Comparison of ENCODE assay signal across 18 cellular contexts in genomic region chr2:45888641-45889040, GRCh38.
A peak's percentile ranks its signal among the peaks of the same experiment; 100 is the strongest.
DNase-seq lines count a peak whose midpoint lies in the region; ATAC-seq, FAIRE-seq and TF ChIP-seq lines count a peak whose summit lies in the region.
"Had no signal": no experiment of that assay in that cellular context is flagged by ENCODE, and none has a peak within 500 bp of the region (broad histone marks: within the 10 kb centered on the region; RNA-seq: fewer than 3 reads in every experiment).

No MANE protein-coding gene starts in this region.

- peaks cover 11 to 17% of the 10 kb centered on the region in 2 donors for H3K4me1 ChIP-seq in small intestine (ENCODE audit: control insufficient read depth in 2 of 2, insufficient read depth in 1 of 2, low read depth in 1 of 2, low read length in 1 of 2)
- H3K4me1 ChIP-seq: Caco-2, psoas muscle had no signal

- H3K4me3 Mint-ChIP-seq in CD4-positive, alpha-beta T cell, result no peak overlapping the region
- H3K4me3 Mint-ChIP-seq in dendritic cell treated with granulocyte-macrophage colony-stimulating factor and Interleukin-4, amounts not matched to agents 40 ng/mL and 50 ng/mL, for 4 days, result no peak overlapping the region
- H3K4me3 Mint-ChIP-seq: activated naive CD8-positive, alpha-beta T cell; activated T-cell treated with anti-CD3 and anti-CD28 coated beads, Interleukin-2, amount 50 U/mL, for 24 hours; natural killer cell; stimulated activated naive CD8-positive, alpha-beta T cell treated with anti-CD3 and anti-CD28 coated beads, Interleukin-15, amount 100 ng/mL, for 72 hours had no signal

- intact Hi-C loops in CD4-positive, alpha-beta T cell (cut with DNase I, micrococcal nuclease), result no loop called here
- intact Hi-C loops in dendritic cell treated with granulocyte-macrophage colony-stimulating factor and Interleukin-4, amounts not matched to agents 40 ng/mL and 50 ng/mL, for 4 days (cut with micrococcal nuclease), result no loop called here

- WGBS in small intestine, 3 donors, result 44 to 77% (median 61%) methylated on average over 4 of the region's 4 CpGs

- no peak for ATAC-seq in CD4-positive, alpha-beta T cell (ENCODE audit: poor library complexity)

- CTCF ChIA-PET in CD4-positive, alpha-beta T cell (lab: Charles Lee), result no interaction called here

- peak overlapping the region; percentile 22 for H3K27ac Mint-ChIP-seq in CD4-positive, alpha-beta T cell
- peak overlapping the region; percentile 56 for H3K27ac Mint-ChIP-seq in dendritic cell treated with granulocyte-macrophage colony-stimulating factor and Interleukin-4, amounts not matched to agents 40 ng/mL and 50 ng/mL, for 4 days
- H3K27ac Mint-ChIP-seq: activated naive CD8-positive, alpha-beta T cell; activated T-cell treated with anti-CD3 and anti-CD28 coated beads, Interleukin-2, amount 50 U/mL, for 24 hours; natural killer cell; stimulated activated naive CD8-positive, alpha-beta T cell treated with anti-CD3 and anti-CD28 coated beads, Interleukin-15, amount 100 ng/mL, for 72 hours had no signal

- no peaks in the 10 kb centered on the region for H3K9me3 Mint-ChIP-seq in CD4-positive, alpha-beta T cell
- no peaks in the 10 kb centered on the region for H3K9me3 Mint-ChIP-seq in dendritic cell treated with granulocyte-macrophage colony-stimulating factor and Interleukin-4, amounts not matched to agents 40 ng/mL and 50 ng/mL, for 4 days
- H3K9me3 Mint-ChIP-seq: activated T-cell treated with anti-CD3 and anti-CD28 coated beads, Interleukin-2, amount 50 U/mL, for 24 hours; natural killer cell; stimulated activated naive CD8-positive, alpha-beta T cell treated with anti-CD3 and anti-CD28 coated beads, Interleukin-15, amount 100 ng/mL, for 72 hours had no signal

- peaks cover 55% of the 10 kb centered on the region for H3K4me1 Mint-ChIP-seq in CD4-positive, alpha-beta T cell (ENCODE audit: low read depth)
- H3K4me1 Mint-ChIP-seq in dendritic cell treated with granulocyte-macrophage colony-stimulating factor and Interleukin-4, amounts not matched to agents 40 ng/mL and 50 ng/mL, for 4 days (ENCODE audit: low read depth), result peaks cover 88% of the 10 kb centered on the region

- H3K27me3 Mint-ChIP-seq in CD4-positive, alpha-beta T cell, result no peaks in the 10 kb centered on the region
- peaks cover 15% of the 10 kb centered on the region for H3K27me3 Mint-ChIP-seq in dendritic cell treated with granulocyte-macrophage colony-stimulating factor and Interleukin-4, amounts not matched to agents 40 ng/mL and 50 ng/mL, for 4 days
- H3K27me3 Mint-ChIP-seq: activated naive CD8-positive, alpha-beta T cell; activated T-cell treated with anti-CD3 and anti-CD28 coated beads, Interleukin-2, amount 50 U/mL, for 24 hours; stimulated activated naive CD8-positive, alpha-beta T cell treated with anti-CD3 and anti-CD28 coated beads, Interleukin-15, amount 100 ng/mL, for 72 hours had no signal

- no peaks in the 10 kb centered on the region for H3K27me3 ChIP-seq in CD4-positive, alpha-beta T cell (ENCODE audit: control insufficient read depth, insufficient read depth, low read length)
- H3K27me3 ChIP-seq in small intestine (ENCODE audit: control insufficient read depth in 2 of 2, insufficient read depth in 2 of 2, low read length in 2 of 2), result no peaks in the 10 kb centered on the region

- TF ChIP-seq CTCF in CD4-positive, alpha-beta T cell (IDR thresholded peaks at IDR 0.05), result no peak

- H3K4me3 ChIP-seq in small intestine (ENCODE audit: low read depth in 1 of 2, low read length in 2 of 2), result no peak overlapping the region
- H3K4me3 ChIP-seq: psoas muscle had no signal

- no peaks in the 10 kb centered on the region for H3K9me3 ChIP-seq in CD4-positive, alpha-beta T cell (ENCODE audit: control insufficient read depth, low read length)
- no peaks in the 10 kb centered on the region for H3K9me3 ChIP-seq in small intestine (ENCODE audit: control insufficient read depth, low read depth)
- H3K9me3 ChIP-seq: Caco-2, psoas muscle had no signal

- no peak for DNase-seq in CD4-positive, alpha-beta T cell
- DNase-seq in NCI-H446 treated with DMSO at 0.1 percent for 48 hours (lab: John Stamatoyannopoulos, UW) (peak; percentile 62), small intestine (peak; percentile 49), iPS-NIHi11 (ENCODE audit: low spot score) (no peak), NCI-H1436 treated with DMSO at 0.1 percent for 48 hours (lab: John Stamatoyannopoulos, UW) (no peak), CD1c-positive myeloid dendritic cell (ENCODE audit: extremely low spot score) (no peak), ureter (ENCODE audit: low spot score) (no peak)
- DNase-seq: activated T-cell treated with anti-CD3 and anti-CD28 coated beads, Interleukin-2, amount 50 U/mL, for 24 hours; effector CD4-positive, alpha-beta T cell; islet precursor cell; natural killer cell; NCI-H2081 treated with DMSO at 0.1 percent for 48 hours; psoas muscle had no signal

- FAIRE-seq in small intestine (lab: Jason Lieb, UNC), result no peak
- FAIRE-seq: G401.6 had no signal

- H3K36me3 ChIP-seq in small intestine (ENCODE audit: control insufficient read depth in 2 of 2, insufficient read depth in 2 of 2, low read length in 2 of 2), result no peaks in the 10 kb centered on the region

- H3K27ac ChIP-seq in CD4-positive, alpha-beta T cell (ENCODE audit: low read depth, low read length), result no peak overlapping the region
- H3K27ac ChIP-seq in small intestine (ENCODE audit: low read depth in 1 of 2, low read length in 1 of 2), result peak overlapping the region in 1 of 2 donors; percentile 48
- H3K27ac ChIP-seq: psoas muscle had no signal

- H3K36me3 Mint-ChIP-seq in CD4-positive, alpha-beta T cell (ENCODE audit: low read depth), result no peaks in the 10 kb centered on the region
- no peaks in the 10 kb centered on the region for H3K36me3 Mint-ChIP-seq in dendritic cell treated with granulocyte-macrophage colony-stimulating factor and Interleukin-4, amounts not matched to agents 40 ng/mL and 50 ng/mL, for 4 days (ENCODE audit: low read depth)
- H3K36me3 Mint-ChIP-seq: activated naive CD8-positive, alpha-beta T cell; natural killer cell had no signal

- POLR2A ChIA-PET in CD4-positive, alpha-beta T cell (lab: Charles Lee), result no interaction called here

Comparison
In these comparisons a context has a peak if more than half of its experiments do, and no peak if none do; other contexts are left out.
1. DNase-seq: peak in NCI-H446 treated with DMSO at 0.1 percent for 48 hours (single experiment) and small intestine (single experiment); none in CD4-positive, alpha-beta T cell (0 of 10), iPS-NIHi11 (single experiment), NCI-H1436 treated with DMSO at 0.1 percent for 48 hours (single experiment), CD1c-positive myeloid dendritic cell (single experiment) and ureter (single experiment).